In genomic region chr2:144510206-144510991, GRCh38 we compare ENCODE assay signal across 8 cellular contexts. TPM values are rescaled to one million over a fixed set of nuclear protein-coding genes. Genes with fewer than 3 reads are reported as not detected.
DNase-seq lines count a peak whose midpoint lies in the region; ATAC-seq and TF ChIP-seq lines count a peak whose summit lies in the region.

No MANE protein-coding gene starts in this region.

- H3K27me3 Mint-ChIP-seq in activated CD4-positive, alpha-beta T cell treated with anti-CD3 and anti-CD28 coated beads, Interleukin-2, amount 10 ng/mL, durations not matched to agents 7 days and 5 days: peaks cover 70% of the 10 kb centered on the region
- no peaks in the 10 kb centered on the region for H3K27me3 Mint-ChIP-seq in natural killer cell treated with Interleukin-12 subunit alpha and Interleukin-12 subunit beta and Interleukin-15 and Interleukin-18, amount 100 ng/mL, for 72 hours

- H3K9me3 Mint-ChIP-seq in activated CD4-positive, alpha-beta T cell treated with anti-CD3 and anti-CD28 coated beads, Interleukin-2, amount 10 ng/mL, durations not matched to agents 7 days and 5 days: no peaks in the 10 kb centered on the region
- no peaks in the 10 kb centered on the region for H3K9me3 Mint-ChIP-seq in natural killer cell treated with Interleukin-12 subunit alpha and Interleukin-12 subunit beta and Interleukin-15 and Interleukin-18, amount 100 ng/mL, for 72 hours

- peak overlapping the region; percentile 50 for H3K4me3 Mint-ChIP-seq in activated CD4-positive, alpha-beta T cell treated with anti-CD3 and anti-CD28 coated beads, Interleukin-2, amount 10 ng/mL, durations not matched to agents 7 days and 5 days
- peak overlapping the region; percentile 98 for H3K4me3 Mint-ChIP-seq in natural killer cell treated with Interleukin-12 subunit alpha and Interleukin-12 subunit beta and Interleukin-15 and Interleukin-18, amount 100 ng/mL, for 72 hours

- no peak for DNase-seq in activated CD4-positive, alpha-beta T cell treated with anti-CD3 and anti-CD28 coated beads, Interleukin-2, amount 10 ng/mL, durations not matched to agents 7 days and 5 days
- DNase-seq in activated CD4-positive, alpha-beta T cell treated with anti-CD3 and anti-CD28 coated beads, Interleukin-2, amount 50 U/mL, for 4 hours: no peak
- peak; percentile 55 for DNase-seq in OCI-M1 (lab: John Stamatoyannopoulos, UW)
- no peak for DNase-seq in epithelial cell of proximal tubule (ENCODE audit: low read depth)
- peak; percentile 86 for DNase-seq in natural killer cell treated with Interleukin-12 subunit alpha and Interleukin-12 subunit beta and Interleukin-15 and Interleukin-18, amount 100 ng/mL, for 72 hours (ENCODE audit: low spot score)
- DNase-seq in SK-N-DZ (ENCODE audit: low spot score): no peak
- no peak for DNase-seq in mesenteric fat pad (ENCODE audit: low spot score)

- POLR2A ChIA-PET in activated CD4-positive, alpha-beta T cell treated with anti-CD3 and anti-CD28 coated beads, Interleukin-2, amount 10 ng/mL, durations not matched to agents 7 days and 5 days (lab: Charles Lee): no interaction called here

- peak; percentile 60 for ATAC-seq in HG02840 (IDR thresholded peaks at IDR 0.05; ENCODE audit: low FRiP score, unreplicated experiment)
- peak; percentile 88 to 90 for ATAC-seq in natural killer cell treated with Interleukin-12 subunit alpha and Interleukin-12 subunit beta and Interleukin-15 and Interleukin-18, amount 100 ng/mL, for 72 hours

- H3K27ac Mint-ChIP-seq in activated CD4-positive, alpha-beta T cell treated with anti-CD3 and anti-CD28 coated beads, Interleukin-2, amount 10 ng/mL, durations not matched to agents 7 days and 5 days: peak overlapping the region; percentile 66
- H3K27ac Mint-ChIP-seq in natural killer cell treated with Interleukin-12 subunit alpha and Interleukin-12 subunit beta and Interleukin-15 and Interleukin-18, amount 100 ng/mL, for 72 hours: peak overlapping the region in 1 of 2 donors; percentile 99

- no peaks in the 10 kb centered on the region for H3K36me3 Mint-ChIP-seq in activated CD4-positive, alpha-beta T cell treated with anti-CD3 and anti-CD28 coated beads, Interleukin-2, amount 10 ng/mL, durations not matched to agents 7 days and 5 days (ENCODE audit: low read depth)
- peaks cover 40% of the 10 kb centered on the region for H3K36me3 Mint-ChIP-seq in natural killer cell treated with Interleukin-12 subunit alpha and Interleukin-12 subunit beta and Interleukin-15 and Interleukin-18, amount 100 ng/mL, for 72 hours

- CTCF ChIA-PET in activated CD4-positive, alpha-beta T cell treated with anti-CD3 and anti-CD28 coated beads, Interleukin-2, amount 10 ng/mL, durations not matched to agents 7 days and 5 days (lab: Charles Lee): interaction anchor here (0.6 kb wide), 1 partner anchor 44 kb away, joined by 4 read pairs; no protein-coding TSS in a partner anchor

- H3K4me1 Mint-ChIP-seq in activated CD4-positive, alpha-beta T cell treated with anti-CD3 and anti-CD28 coated beads, Interleukin-2, amount 10 ng/mL, durations not matched to agents 7 days and 5 days: peaks cover 6% of the 10 kb centered on the region
- H3K4me1 Mint-ChIP-seq in natural killer cell treated with Interleukin-12 subunit alpha and Interleukin-12 subunit beta and Interleukin-15 and Interleukin-18, amount 100 ng/mL, for 72 hours (ENCODE audit: low read depth in 2 of 2): peaks cover 85 to 93% of the 10 kb centered on the region in 2 donors

- H3K4me3 ChIP-seq in epithelial cell of proximal tubule (ENCODE audit: low read depth, low read length): peak overlapping the region; percentile 10

- TF ChIP-seq CTCF in epithelial cell of proximal tubule (conservative IDR thresholded peaks at IDR 0.05; ENCODE audit: low read depth, low read length): no peak

RNA-seq across cellular contexts. Expression of gene ZEB2, which starts 9.5 kb away (rescaled TPM):
- total RNA-seq in activated CD4-positive, alpha-beta T cell treated with anti-CD3 and anti-CD28 coated beads, Interleukin-2, amount 10 ng/mL, durations not matched to agents 7 days and 5 days: 1 to 10 TPM; 3.3 to 3.5 TPM
- total RNA-seq in epithelial cell of proximal tubule: 4.1 and 6.3 TPM in 2 replicates
- 100 to 1,000 TPM; 181 to 248 TPM for total RNA-seq in natural killer cell treated with Interleukin-12 subunit alpha and Interleukin-12 subunit beta and Interleukin-15 and Interleukin-18, amount 100 ng/mL, for 72 hours
- polyA plus RNA-seq in SK-N-DZ (2014; cell fraction: cytosol; rRNA removed): 5.3 and 7.2 TPM in 2 replicates
- 3.6 and 4.5 TPM in 2 replicates for polyA plus RNA-seq in SK-N-DZ (2014; cell fraction: nucleus; rRNA removed)
- total RNA-seq in mesenteric fat pad: 329 TPM

Comparison
In these comparisons a context has a peak if more than half of its experiments do, and no peak if none do; other contexts are left out.
1. DNase-seq: peak in OCI-M1 (single experiment) and natural killer cell treated with Interleukin-12 subunit alpha and Interleukin-12 subunit beta and Interleukin-15 and Interleukin-18, amount 100 ng/mL, for 72 hours (single experiment); none in activated CD4-positive, alpha-beta T cell treated with anti-CD3 and anti-CD28 coated beads, Interleukin-2, amount 10 ng/mL, durations not matched to agents 7 days and 5 days (single experiment), activated CD4-positive, alpha-beta T cell treated with anti-CD3 and anti-CD28 coated beads, Interleukin-2, amount 50 U/mL, for 4 hours (0 of 2), epithelial cell of proximal tubule (single experiment), SK-N-DZ (single experiment) and mesenteric fat pad (single experiment).
2. RNA of gene ZEB2, which starts 9.5 kb away (total RNA-seq): 329 TPM in mesenteric fat pad (single experiment) and 181 to 248 TPM in natural killer cell treated with Interleukin-12 subunit alpha and Interleukin-12 subunit beta and Interleukin-15 and Interleukin-18, amount 100 ng/mL, for 72 hours; 4.1 to 6.3 TPM in epithelial cell of proximal tubule and 3.3 to 3.5 TPM in activated CD4-positive, alpha-beta T cell treated with anti-CD3 and anti-CD28 coated beads, Interleukin-2, amount 10 ng/mL, durations not matched to agents 7 days and 5 days; every median in the first group is over 10 times any median in the second.